ENCODE assay signal across 24 cellular contexts in genomic region chr15:44490628-44491027, GRCh38. TPM values are rescaled to one million over a fixed set of nuclear protein-coding genes. Genes with fewer than 3 reads are reported as not detected.
DNase-seq lines count a peak whose midpoint lies in the region; ATAC-seq, FAIRE-seq and TF ChIP-seq lines count a peak whose summit lies in the region.
"Had no signal": no experiment of that assay in that cellular context is flagged by ENCODE, and none has a peak within 500 bp of the region (broad histone marks: within the 10 kb centered on the region; RNA-seq: fewer than 3 reads in every experiment).

No MANE protein-coding gene starts in this region.

- H3K4me2 ChIP-seq in GM23248 (ENCODE audit: unreplicated experiment), result no peak overlapping the region

- H4K20me1 ChIP-seq in GM23248 (ENCODE audit: insufficient read depth), result peaks cover 10% of the 10 kb centered on the region; the same call in 1 of the 2 replicates

- DNase-seq in GM23248 (peak; percentile 27), NCI-H226 (peak; percentile 32), bronchial epithelial cell (ENCODE audit: low read depth) (peak; percentile 41), non-pigmented ciliary epithelial cell (ENCODE audit: low read depth) (peak; percentile 28), T-helper 1 cell (no peak), HuH-7 (ENCODE audit: low spot score) (no peak)
- DNase-seq: activated CD4-positive, CD25-positive, alpha-beta regulatory T cell; activated naive CD4-positive, alpha-beta T cell treated with Interleukin-2 at 50 U/mL for 16 hours; activated T-cell treated with anti-CD3 and anti-CD28 coated beads, Interleukin-2, amount 50 U/mL, for 4 hours; CD8-positive, alpha-beta memory T cell; cerebellar nuclear complex; MM.1S; NCI-H1436; NCI-H2107; NCI-H510A; ovary; right cardiac atrium; stimulated activated CD4-positive, alpha-beta T cell treated with anti-CD3 and anti-CD28 coated beads, Interleukin-12 subunit alpha, Interleukin-12 subunit beta, amount 100 ng/mL, for 4 hours; stimulated activated CD4-positive, alpha-beta T cell treated with anti-CD3 and anti-CD28 coated beads, Interleukin-4, amount 100 ng/mL, for 4 hours; stimulated activated naive CD8-positive, alpha-beta T cell treated with anti-CD3 and anti-CD28 coated beads, Interleukin-15, Interleukin-2, amounts not matched to agents 100 U/mL and 50 U/mL, for 24 hours had no signal

- H3K4me3 ChIP-seq in GM23248 (no peak overlapping the region), bronchial epithelial cell (ENCODE audit: low read depth, low read length) (no peak overlapping the region)
- H3K4me3 ChIP-seq: gastroesophageal sphincter, ovary had no signal

- no peak overlapping the region for H3K27ac ChIP-seq in GM23248
- H3K27ac ChIP-seq: epithelial cell of prostate, gastroesophageal sphincter, HL-60, ovary had no signal

- H3K9ac ChIP-seq in GM23248, result no peak overlapping the region

- H3K27me3 ChIP-seq in GM23248 (replicated peaks; ENCODE audit: insufficient read depth) (no peaks in the 10 kb centered on the region), bronchial epithelial cell (ENCODE audit: control insufficient read depth, insufficient read depth, low read length) (no peaks in the 10 kb centered on the region)
- H3K27me3 ChIP-seq: gastroesophageal sphincter, ovary had no signal

- FAIRE-seq in bronchial epithelial cell (lab: Jason Lieb, UNC), result no peak

- no peak overlapping the region for H2AFZ ChIP-seq in GM23248

- peaks cover 27% of the 10 kb centered on the region for H3F3A ChIP-seq in GM23248 (ENCODE audit: insufficient read depth)

- H3K9me3 ChIP-seq in GM23248 (ENCODE audit: low read depth), result no peaks in the 10 kb centered on the region
- H3K9me3 ChIP-seq: gastroesophageal sphincter, ovary had no signal

- in situ Hi-C loops in GM23248 (cut with MboI), result loop anchor here (25.0 kb wide), 1 partner anchor 603 kb away; no protein-coding TSS in a partner anchor

- no peaks in the 10 kb centered on the region for H3K9me2 ChIP-seq in GM23248 (ENCODE audit: insufficient read depth)

- H3K36me3 ChIP-seq in GM23248 (ENCODE audit: low read depth), result peaks cover 17% of the 10 kb centered on the region; the same call in 1 of the 2 replicates
- peaks cover 5% of the 10 kb centered on the region for H3K36me3 ChIP-seq in bronchial epithelial cell (ENCODE audit: control insufficient read depth, insufficient read depth, low read length)
- H3K36me3 ChIP-seq: ovary had no signal

- WGBS in GM23248 (ENCODE audit: low coverage in 1 of 2, low lambda C conversion rate in 2 of 2, missing lambda C conversion rate in 2 of 2), 2 experiments, result 49 to 56% methylated on average over 3 of the region's 3 CpGs

- ATAC-seq in HG03571 (IDR thresholded peaks at IDR 0.05; ENCODE audit: unreplicated experiment), result no peak
- ATAC-seq: activated T-cell treated with anti-CD3 and anti-CD28 coated beads, Interleukin-2, amount 50 U/mL, for 4 hours; gastroesophageal sphincter; right cardiac atrium; stimulated activated naive CD8-positive, alpha-beta T cell treated with anti-CD3 and anti-CD28 coated beads, Interleukin-15, Interleukin-2, amounts not matched to agents 100 U/mL and 50 U/mL, for 24 hours had no signal

- no peak for TF ChIP-seq CTCF in bronchial epithelial cell (IDR thresholded peaks at IDR 0.05; ENCODE audit: insufficient read depth, low read length, severe bottlenecking)

- peaks cover 41% of the 10 kb centered on the region; the same call in 1 of the 2 replicates for H3K79me2 ChIP-seq in GM23248 (ENCODE audit: insufficient read depth)

- H3K4me1 ChIP-seq in GM23248 (ENCODE audit: insufficient read depth), result peaks cover 20% of the 10 kb centered on the region

RNA-seq across cellular contexts. Expression of gene EIF3J, which starts 46.3 kb away (rescaled TPM):
- 25.2 and 37.8 TPM in 2 replicates for total RNA-seq in GM23248 (2014; rRNA removed; shearing (Covaris generic))
- polyA plus RNA-seq in GM23248 (2016; fragmentation: Nextera tagmentation; extraction: Ambion mirVana), result 35.9 and 38.4 TPM in 2 replicates
- total RNA-seq in bronchial epithelial cell, result 40.5 and 52.4 TPM in 2 replicates

Comparison
In these comparisons a context has a peak if more than half of its experiments do, and no peak if none do; other contexts are left out.
1. DNase-seq: peak in GM23248 (single experiment), NCI-H226 (single experiment), bronchial epithelial cell (single experiment) and non-pigmented ciliary epithelial cell (single experiment); none in T-helper 1 cell (0 of 5) and HuH-7 (single experiment).